ENCODE assay signal across 8 cellular contexts in the genomic region with DNA sequence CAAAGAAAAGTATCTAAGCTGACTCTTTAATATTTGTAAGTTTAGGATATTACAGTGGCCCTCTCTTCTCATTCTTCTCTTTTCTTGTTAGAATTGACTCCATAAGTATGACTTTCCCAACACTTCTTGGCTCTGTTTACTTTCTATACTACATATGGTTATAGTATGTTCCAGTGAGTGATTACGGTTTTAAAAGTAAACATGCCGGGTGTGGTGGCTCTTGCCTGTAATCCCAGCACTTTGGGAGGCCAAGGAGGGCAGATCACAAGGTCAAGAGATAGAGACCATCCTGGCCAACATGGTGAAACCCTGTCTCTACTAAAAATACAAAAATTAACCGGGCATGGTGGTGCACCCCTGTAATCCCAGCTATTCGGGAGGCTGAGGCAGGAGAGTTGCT. TPM values are rescaled to one million over a fixed set of nuclear protein-coding genes. Genes with fewer than 3 reads are reported as not detected.
DNase-seq lines count a peak whose midpoint lies in the region; ATAC-seq, FAIRE-seq and TF ChIP-seq lines count a peak whose summit lies in the region.
"Not testable (repeated sequence)": the region's sequence is repeated elsewhere in the genome, so short reads cannot be mapped to it uniquely, and the experiment has no call there.

No MANE protein-coding gene starts in this region.

- not testable (repeated sequence) for TF ChIP-seq RAD21 in HepG2 (CRISPR knock-in tag; IDR thresholded peaks at IDR 0.05)

- H3K9me3 ChIP-seq in CD8-positive, alpha-beta memory T cell (ENCODE audit: low read length); HepG2 (ENCODE audit: low read length); neutrophil; vagina: not testable (repeated sequence)

- H2AFZ ChIP-seq in HepG2 (ENCODE audit: low read length) = not testable (repeated sequence)

- in situ Hi-C loops in HepG2 (cut with HindIII; ENCODE audit: extremely low pct_ligation_motif_present, low pct_unique_long_range_greater_than_20kb) = not testable (repeated sequence)

- not testable (repeated sequence) for TF ChIP-seq POLR2A in HepG2 (IDR thresholded peaks at IDR 0.05; ENCODE audit: insufficient read depth in 1 of 2, low read depth in 2 of 2, low read length in 2 of 2); vagina (IDR thresholded peaks at IDR 0.05)

- not testable (repeated sequence) for H3K27me3 Mint-ChIP-seq in CD8-positive, alpha-beta memory T cell; activated CD4-positive, alpha-beta memory T cell treated with anti-CD3 and anti-CD28 coated beads for 36 hours; activated naive CD4-positive, alpha-beta T cell treated with anti-CD3 and anti-CD28 coated beads for 36 hours (ENCODE audit: low read depth); MCF 10A (ENCODE audit: insufficient read depth, unreplicated experiment)

- not testable (repeated sequence) for ATAC-seq in HepG2

- peaks cover 0 to 33% (median 2%) of the 10 kb centered on the region in 3 donors for H3K36me3 Mint-ChIP-seq in CD8-positive, alpha-beta memory T cell
- H3K36me3 Mint-ChIP-seq in activated CD4-positive, alpha-beta memory T cell treated with anti-CD3 and anti-CD28 coated beads for 36 hours = peaks cover 15% of the 10 kb centered on the region
- peaks cover 14% of the 10 kb centered on the region for H3K36me3 Mint-ChIP-seq in activated naive CD4-positive, alpha-beta T cell treated with anti-CD3 and anti-CD28 coated beads for 36 hours (ENCODE audit: low read depth)
- not testable (repeated sequence) for H3K36me3 Mint-ChIP-seq in MCF 10A (ENCODE audit: insufficient read depth, unreplicated experiment)

- peaks cover 21% of the 10 kb centered on the region; the same call in 1 of the 2 replicates for H4K20me1 ChIP-seq in HepG2 (ENCODE audit: insufficient read depth, low read length)

- H3K79me2 ChIP-seq in HepG2 (ENCODE audit: insufficient read depth, low read length) = peaks cover 73% of the 10 kb centered on the region

- DNase-seq in CD8-positive, alpha-beta memory T cell; RWPE1 (ENCODE audit: low spot score); activated CD4-positive, alpha-beta memory T cell treated with anti-CD3 and anti-CD28 coated beads for 36 hours; activated naive CD4-positive, alpha-beta T cell treated with anti-CD3 and anti-CD28 coated beads for 36 hours; MCF 10A (ENCODE audit: unreplicated experiment); HepG2 (ENCODE audit: low spot score); vagina (ENCODE audit: extremely low spot score in 2 of 2): not testable (repeated sequence)

- CTCF ChIA-PET in CD8-positive, alpha-beta memory T cell (lab: Charles Lee) = interaction anchor here (2.2 kb wide), 1 partner anchor 19 kb away, joined by 10 read pairs; no protein-coding TSS in a partner anchor
- CTCF ChIA-PET in RWPE1 (lab: Yijun Ruan, JAX); activated naive CD4-positive, alpha-beta T cell treated with anti-CD3 and anti-CD28 coated beads for 36 hours (lab: Charles Lee); HepG2 (lab: Yijun Ruan, JAX; ENCODE audit: low intra/inter-chr PET ratio, low total read pairs): not testable (repeated sequence)
- CTCF ChIA-PET in activated CD4-positive, alpha-beta memory T cell treated with anti-CD3 and anti-CD28 coated beads for 36 hours (lab: Charles Lee) = interaction anchor here (1.3 to 8.8 kb wide), 2 partner anchors 19 to 780 kb away, joined by 3 to 81 read pairs; a partner anchor contains a TSS
- CTCF ChIA-PET in MCF 10A (lab: Yijun Ruan, JAX) = interaction anchor here (0.6 kb wide), 1 partner anchor 8 kb away, joined by 3 read pairs; no protein-coding TSS in a partner anchor

- H3K9me3 Mint-ChIP-seq in CD8-positive, alpha-beta memory T cell; activated CD4-positive, alpha-beta memory T cell treated with anti-CD3 and anti-CD28 coated beads for 36 hours; activated naive CD4-positive, alpha-beta T cell treated with anti-CD3 and anti-CD28 coated beads for 36 hours; MCF 10A (ENCODE audit: unreplicated experiment): not testable (repeated sequence)

- POLR2A ChIA-PET in CD8-positive, alpha-beta memory T cell (lab: Charles Lee); RWPE1 (lab: Yijun Ruan, JAX; ENCODE audit: low non-redundant PET); activated CD4-positive, alpha-beta memory T cell treated with anti-CD3 and anti-CD28 coated beads for 36 hours (lab: Charles Lee): not testable (repeated sequence)
- POLR2A ChIA-PET in MCF 10A (lab: Yijun Ruan, JAX) (interaction anchor here (0.6 to 5.0 kb wide), 5 partner anchors 22 to 277 kb away, joined by 3 to 40 read pairs (median 3); a partner anchor contains a TSS), HepG2 (lab: Yijun Ruan, JAX) (interaction anchor here (0.9 to 1.5 kb wide), 2 partner anchors 20 to 312 kb away, joined by 3 read pairs; a partner anchor contains a TSS)

- 85% methylated on average over 4 of the region's 4 CpGs for WGBS in HepG2 (ENCODE audit: low lambda C conversion rate)

- H3K27ac Mint-ChIP-seq in CD8-positive, alpha-beta memory T cell = peak overlapping the region in 7 of 8 donors; percentile 36 to 84 (median 66)
- peak overlapping the region; percentile 56 for H3K27ac Mint-ChIP-seq in activated CD4-positive, alpha-beta memory T cell treated with anti-CD3 and anti-CD28 coated beads for 36 hours
- peak overlapping the region; percentile 5 for H3K27ac Mint-ChIP-seq in activated naive CD4-positive, alpha-beta T cell treated with anti-CD3 and anti-CD28 coated beads for 36 hours
- H3K27ac Mint-ChIP-seq in MCF 10A (ENCODE audit: low read depth, unreplicated experiment) = peak overlapping the region; percentile 62

- H3K4me1 Mint-ChIP-seq in CD8-positive, alpha-beta memory T cell = peaks cover 46 to 69% (median 63%) of the 10 kb centered on the region in 3 donors
- peaks cover 39% of the 10 kb centered on the region for H3K4me1 Mint-ChIP-seq in activated CD4-positive, alpha-beta memory T cell treated with anti-CD3 and anti-CD28 coated beads for 36 hours (ENCODE audit: low read depth)
- H3K4me1 Mint-ChIP-seq in activated naive CD4-positive, alpha-beta T cell treated with anti-CD3 and anti-CD28 coated beads for 36 hours (ENCODE audit: low read depth) = peaks cover 48% of the 10 kb centered on the region
- H3K4me1 Mint-ChIP-seq in MCF 10A (ENCODE audit: insufficient read depth, unreplicated experiment) = peaks cover 18% of the 10 kb centered on the region

- not testable (repeated sequence) for BruUV-seq in MCF 10A (replicated peaks; lab: Mats Ljungman, UMichigan); HepG2 (replicated peaks; lab: Mats Ljungman, UMichigan)

- not testable (repeated sequence) for TF ChIP-seq CTCF in RWPE1 (conservative IDR thresholded peaks at IDR 0.05; ENCODE audit: low read depth); MCF 10A (IDR thresholded peaks at IDR 0.05; ENCODE audit: unreplicated experiment); HepG2 (CRISPR knock-in tag; IDR thresholded peaks at IDR 0.05); neutrophil (IDR thresholded peaks at IDR 0.05); vagina (IDR thresholded peaks at IDR 0.05)

- H3K27me3 ChIP-seq in CD8-positive, alpha-beta memory T cell (ENCODE audit: insufficient read depth, low read length, poor library complexity, severe bottlenecking); HepG2 (ENCODE audit: control insufficient read depth in 1 of 2, insufficient read depth in 2 of 2, low read length in 2 of 2); neutrophil; vagina: not testable (repeated sequence)

- not testable (repeated sequence) for H3K27ac ChIP-seq in CD8-positive, alpha-beta memory T cell (ENCODE audit: low read depth, low read length); HepG2 (ENCODE audit: extremely low read length, insufficient read depth, low read length)
- H3K27ac ChIP-seq in RWPE1 = peak overlapping the region; percentile 56
- H3K27ac ChIP-seq in neutrophil = peak overlapping the region; percentile 99
- H3K27ac ChIP-seq in vagina = peak overlapping the region; percentile 3

- intact Hi-C loops in activated CD4-positive, alpha-beta memory T cell treated with anti-CD3 and anti-CD28 coated beads for 36 hours (cut with micrococcal nuclease) = loop anchor here (5.0 kb wide), 4 partner anchors 50 to 325 kb away; a partner anchor contains a TSS
- intact Hi-C loops in activated naive CD4-positive, alpha-beta T cell treated with anti-CD3 and anti-CD28 coated beads for 36 hours (cut with micrococcal nuclease) = loop anchor here (5.0 kb wide), 1 partner anchor 325 kb away; a partner anchor contains a TSS
- intact Hi-C loops in MCF 10A (cut with micrococcal nuclease) = loop anchor here (10.0 kb wide), 1 partner anchor 308 kb away; a partner anchor contains a TSS
- intact Hi-C loops in HepG2 (cut with micrococcal nuclease; ENCODE audit: unreplicated experiment) = loop anchor here (10.0 kb wide), 1 partner anchor 178 kb away; a partner anchor contains a TSS
- intact Hi-C loops in vagina (cut with DNase I) = not testable (repeated sequence)

- H3K4me3 Mint-ChIP-seq in CD8-positive, alpha-beta memory T cell = peak overlapping the region; percentile 36 to 100 (median 58)
- peak overlapping the region; percentile 29 for H3K4me3 Mint-ChIP-seq in activated CD4-positive, alpha-beta memory T cell treated with anti-CD3 and anti-CD28 coated beads for 36 hours
- not testable (repeated sequence) for H3K4me3 Mint-ChIP-seq in activated naive CD4-positive, alpha-beta T cell treated with anti-CD3 and anti-CD28 coated beads for 36 hours; MCF 10A (ENCODE audit: unreplicated experiment)

- H3K9ac ChIP-seq in HepG2 (ENCODE audit: insufficient read depth, low read depth, low read length) = not testable (repeated sequence)

- not testable (repeated sequence) for H3K36me3 ChIP-seq in CD8-positive, alpha-beta memory T cell (ENCODE audit: insufficient read depth, low read length); HepG2 (replicated peaks in 1 of 2; ENCODE audit: control insufficient read depth in 1 of 2, insufficient read depth in 2 of 2, low read length in 2 of 2); neutrophil; vagina

- H3K4me1 ChIP-seq in CD8-positive, alpha-beta memory T cell (ENCODE audit: insufficient read depth, low read length) = peaks cover 39% of the 10 kb centered on the region
- peaks cover 53% of the 10 kb centered on the region for H3K4me1 ChIP-seq in HepG2 (ENCODE audit: insufficient read depth, low read length)
- H3K4me1 ChIP-seq in neutrophil (ENCODE audit: control insufficient read depth in 1 of 2, insufficient read depth in 1 of 2, low read depth in 1 of 2, low read length in 1 of 2) = peaks cover 67 to 82% of the 10 kb centered on the region in 2 experiments
- peaks cover 48% of the 10 kb centered on the region for H3K4me1 ChIP-seq in vagina

- H3K4me3 ChIP-seq in CD8-positive, alpha-beta memory T cell (ENCODE audit: low read length); HepG2 (replicated peaks in 1 of 3; ENCODE audit: insufficient read depth in 1 of 3, low read depth in 2 of 3, low read length in 3 of 3); vagina: not testable (repeated sequence)
- peak overlapping the region; percentile 94 to 96 for H3K4me3 ChIP-seq in neutrophil (ENCODE audit: low read depth in 1 of 2, low read length in 1 of 2)

- not testable (repeated sequence) for TF ChIP-seq EP300 in HepG2 (IDR thresholded peaks at IDR 0.05; ENCODE audit: low read depth in 2 of 2, low read length in 2 of 2); HepG2 (CRISPR knock-in tag; IDR thresholded peaks at IDR 0.05; ENCODE audit: borderline replicate concordance)

- not testable (repeated sequence) for FAIRE-seq in HepG2 (lab: Jason Lieb, UNC)

- not testable (repeated sequence) for H3K4me2 ChIP-seq in HepG2 (ENCODE audit: low read depth, low read length)

RNA-seq across cellular contexts. Expression of a gene that starts 3.4 kb away (rescaled TPM):
- 10 to 100 TPM; 26.2 to 27.0 TPM for total RNA-seq in CD8-positive, alpha-beta memory T cell
- 13.6 TPM for polyA plus RNA-seq in CD8-positive, alpha-beta memory T cell
- 10 to 100 TPM; 31.4 to 32.5 TPM for total RNA-seq in activated CD4-positive, alpha-beta memory T cell treated with anti-CD3 and anti-CD28 coated beads for 36 hours
- total RNA-seq in activated naive CD4-positive, alpha-beta T cell treated with anti-CD3 and anti-CD28 coated beads for 36 hours = 10 to 100 TPM; 23.1 to 23.5 TPM
- total RNA-seq in MCF 10A (2022) (20.1 and 23.2 TPM in 2 replicates), HepG2 (2016; rRNA removed; fragmentation: Illumina TruSeq; extraction: Trizol) (29.3 and 39.3 TPM in 2 replicates), vagina (23.6 TPM)
- 4.9 and 5.0 TPM in 2 replicates for total RNA-seq in HepG2 (2016; cell fraction: cytosol; rRNA removed; fragmentation: Illumina TruSeq; extraction: Trizol; ENCODE audit: low read depth)
- 28.5 and 36.6 TPM in 2 replicates for total RNA-seq in HepG2 (2016; cell fraction: insoluble cytoplasmic fraction; rRNA removed; fragmentation: Illumina TruSeq; extraction: Trizol)
- total RNA-seq in HepG2 (2016; cell fraction: membrane; rRNA removed; fragmentation: Illumina TruSeq; extraction: Trizol) = 5.9 and 6.6 TPM in 2 replicates
- 33.6 and 38.5 TPM in 2 replicates for total RNA-seq in HepG2 (2016; cell fraction: nucleus; rRNA removed; fragmentation: Illumina TruSeq; extraction: Trizol)
- 14.8 and 17.6 TPM in 2 replicates for polyA plus RNA-seq in HepG2 (2011; rRNA removed)
- polyA plus RNA-seq in HepG2 (2011; cell fraction: cytosol; rRNA removed) = 6.1 and 9.3 TPM in 2 replicates
- polyA plus RNA-seq in HepG2 (2011; cell fraction: nucleus; rRNA removed) = 21.6 and 22.5 TPM in 2 replicates
- polyA plus RNA-seq in HepG2 (2012) = 11.2 and 13.1 TPM in 2 replicates
- 0.72 and 0.75 TPM in 2 replicates for polyA plus RNA-seq in HepG2 (2016; cell fraction: cytosol; fragmentation: Illumina TruSeq; extraction: Trizol; ENCODE audit: low read depth)
- 14.8 and 15.8 TPM in 2 replicates for polyA plus RNA-seq in HepG2 (2016; cell fraction: insoluble cytoplasmic fraction; fragmentation: Illumina TruSeq; extraction: Trizol; ENCODE audit: low read depth)
- polyA plus RNA-seq in HepG2 (2016; cell fraction: membrane; fragmentation: Illumina TruSeq; extraction: Trizol; ENCODE audit: low read depth) = 1.4 and 1.5 TPM in 2 replicates
- polyA plus RNA-seq in HepG2 (2016; cell fraction: nucleus; fragmentation: Illumina TruSeq; extraction: Trizol; ENCODE audit: insufficient read depth, low read depth) = 28.2 and 31.8 TPM in 2 replicates
- 16.4 and 17.3 TPM in 2 replicates for polyA minus RNA-seq in HepG2 (2011; rRNA and poly(A)+ RNA removed; ENCODE audit: low replicate concordance)
- polyA minus RNA-seq in HepG2 (2011; cell fraction: cytosol; rRNA and poly(A)+ RNA removed) = 17.6 and 20.7 TPM in 2 replicates
- polyA minus RNA-seq in HepG2 (2011; cell fraction: nucleus; rRNA and poly(A)+ RNA removed) = 50.2 and 58.7 TPM in 2 replicates

Comparison
In these comparisons a context has a peak if more than half of its experiments do, and no peak if none do; other contexts are left out.
1. H3K27ac Mint-ChIP-seq: peak in every context shown above with its lines; median percentile 66 in CD8-positive, alpha-beta memory T cell; 62 in MCF 10A; 56 in activated CD4-positive, alpha-beta memory T cell treated with anti-CD3 and anti-CD28 coated beads for 36 hours; 5 in activated naive CD4-positive, alpha-beta T cell treated with anti-CD3 and anti-CD28 coated beads for 36 hours.